23 cellular contexts compared by ENCODE assay signal in the genomic region with DNA sequence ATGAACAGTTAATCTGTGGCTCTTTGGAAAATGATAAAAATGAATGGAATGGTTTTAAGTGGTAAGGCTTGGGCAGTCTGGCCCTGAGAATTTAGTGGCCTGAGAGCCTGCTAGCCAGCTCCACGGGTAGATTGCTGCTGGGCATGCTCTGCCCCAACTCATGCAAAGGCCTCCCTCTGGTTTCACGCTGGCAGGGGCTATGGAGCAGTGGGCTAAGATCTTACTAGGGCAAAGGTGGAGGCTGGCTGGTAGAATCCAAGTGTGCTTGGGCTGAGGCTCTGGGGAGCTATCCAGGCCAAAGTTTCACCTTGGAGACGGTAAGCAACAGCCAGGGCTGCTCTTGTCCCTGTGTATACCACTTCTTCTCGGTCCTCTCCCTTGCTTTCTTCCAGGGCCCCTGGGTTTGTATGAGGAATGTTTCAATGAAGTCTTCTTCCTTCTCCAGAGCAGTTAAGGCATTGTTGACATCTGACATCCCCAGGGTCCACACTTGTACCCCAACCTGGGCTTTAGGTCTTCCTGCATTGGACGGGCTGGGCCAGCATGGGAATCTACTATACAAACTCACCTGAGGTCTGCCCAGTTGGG. TPM values are rescaled to one million over a fixed set of nuclear protein-coding genes. Genes with fewer than 3 reads are reported as not detected.
DNase-seq lines count a peak whose midpoint lies in the region; ATAC-seq, FAIRE-seq and TF ChIP-seq lines count a peak whose summit lies in the region.
"Had no signal": no experiment of that assay in that cellular context is flagged by ENCODE, and none has a peak within 500 bp of the region (broad histone marks: within the 10 kb centered on the region; RNA-seq: fewer than 3 reads in every experiment).

No MANE protein-coding gene starts in this region.

- intact Hi-C loops in Caco-2 (cut with micrococcal nuclease; ENCODE audit: unreplicated experiment) (no loop called here), left ventricle myocardium inferior (cut with micrococcal nuclease) (no loop called here), pancreas (cut with DNase I) (no loop called here)
- intact Hi-C loops in CD4-positive, alpha-beta memory T cell (cut with micrococcal nuclease): no loop called here

- peaks cover 1% of the 10 kb centered on the region for H3K36me3 ChIP-seq in Caco-2 (ENCODE audit: control insufficient read depth, insufficient read depth, low read length)
- H3K36me3 ChIP-seq in adipocyte (ENCODE audit: control insufficient read depth, insufficient read depth, low read length, severe bottlenecking): peaks cover 44% of the 10 kb centered on the region
- H3K36me3 ChIP-seq in left ventricle myocardium inferior: peaks cover 49% of the 10 kb centered on the region
- H3K36me3 ChIP-seq in pancreas: peaks cover 0 to 20% (median 5%) of the 10 kb centered on the region in 3 donors
- H3K36me3 ChIP-seq in CD4-positive, alpha-beta memory T cell (ENCODE audit: insufficient read depth, low read length): peaks cover 29% of the 10 kb centered on the region

- POLR2A ChIA-PET in Caco-2 (lab: Charles Lee): no interaction called here
- POLR2A ChIA-PET in CD4-positive, alpha-beta memory T cell (lab: Charles Lee; ENCODE audit: partially characterized antibody): no interaction called here

- H3K27ac ChIP-seq in left ventricle myocardium inferior (replicated peaks): peak overlapping the region; percentile 65
- H3K27ac ChIP-seq in pancreas: no peak overlapping the region
- H3K27ac ChIP-seq in CD4-positive, alpha-beta memory T cell (ENCODE audit: low read depth, low read length): no peak overlapping the region
- H3K27ac ChIP-seq: esophagus squamous epithelium, right lobe of liver, SK-N-MC had no signal

- FAIRE-seq in pancreas (lab: Jason Lieb, UNC): no peak

- no peaks in the 10 kb centered on the region for H3K4me1 ChIP-seq in Caco-2
- H3K4me1 ChIP-seq in adipocyte (ENCODE audit: control insufficient read depth, insufficient read depth, low read length): peaks cover 31% of the 10 kb centered on the region
- peaks cover 66% of the 10 kb centered on the region for H3K4me1 ChIP-seq in left ventricle myocardium inferior
- peaks cover 0 to 12% (median 9%) of the 10 kb centered on the region in 3 donors for H3K4me1 ChIP-seq in pancreas
- H3K4me1 ChIP-seq in CD4-positive, alpha-beta memory T cell (ENCODE audit: insufficient read depth, low read length): peaks cover 14% of the 10 kb centered on the region
- H3K4me1 ChIP-seq: HAP-1 had no signal

- no peak overlapping the region for H3K9ac ChIP-seq in adipocyte (ENCODE audit: low read length)

- no peak overlapping the region for H3K4me3 Mint-ChIP-seq in Caco-2 (ENCODE audit: unreplicated experiment)
- no peak overlapping the region for H3K4me3 Mint-ChIP-seq in CD4-positive, alpha-beta memory T cell
- H3K4me3 Mint-ChIP-seq: activated CD4-positive, alpha-beta memory T cell treated with anti-CD3 and anti-CD28 coated beads for 36 hours; stimulated activated naive B cell treated with anti-CD40 and anti-IgM and Interleukin-4, amounts not matched to agents 10 μg/mL and 1 μg/mL and 100 μg/mL, for 72 hours; WTC11 had no signal

- H3K9me3 ChIP-seq in Caco-2 (no peaks in the 10 kb centered on the region), adipocyte (ENCODE audit: control insufficient read depth, low read length) (no peaks in the 10 kb centered on the region), left ventricle myocardium inferior (replicated peaks) (no peaks in the 10 kb centered on the region), pancreas (no peaks in the 10 kb centered on the region)
- no peaks in the 10 kb centered on the region for H3K9me3 ChIP-seq in CD4-positive, alpha-beta memory T cell (ENCODE audit: control insufficient read depth in 1 of 2, low read length in 2 of 2)
- H3K9me3 ChIP-seq: esophagus squamous epithelium, HAP-1, right lobe of liver had no signal

- no peak for DNase-seq in Caco-2
- DNase-seq in adipocyte (ENCODE audit: low read depth): peak; percentile 27
- no peak for DNase-seq in left ventricle myocardium inferior
- DNase-seq in pancreas: no peak
- DNase-seq in CD4-positive, alpha-beta memory T cell: no peak
- DNase-seq in middle frontal gyrus (ENCODE audit: extremely low spot score, low spot score): no peak
- no peak for DNase-seq in germinal center (ENCODE audit: low spot score)
- DNase-seq: activated CD4-positive, alpha-beta memory T cell treated with anti-CD3 and anti-CD28 coated beads for 36 hours; activated naive CD4-positive, alpha-beta T cell; activated T-cell treated with anti-CD3 and anti-CD28 coated beads for 4 hours; DMS79 treated with DMSO at 0.1 percent for 48 hours; effector memory CD4-positive, alpha-beta T cell; esophagus squamous epithelium; glutamatergic neuron; NCI-H1105; NCI-H2081 treated with DMSO at 0.1 percent for 48 hours; right lobe of liver; stimulated activated naive B cell treated with anti-CD40 and anti-IgM and Interleukin-4, amounts not matched to agents 10 μg/mL and 1 μg/mL and 100 μg/mL, for 72 hours had no signal

- no peak for TF ChIP-seq CTCF in Caco-2 (IDR thresholded peaks at IDR 0.05; ENCODE audit: insufficient read depth in 1 of 2, low read depth in 1 of 2, low read length in 1 of 2, severe bottlenecking in 1 of 2, unreplicated experiment in 1 of 2)
- no peak for TF ChIP-seq CTCF in left ventricle myocardium inferior (IDR thresholded peaks at IDR 0.05; ENCODE audit: borderline replicate concordance)
- TF ChIP-seq CTCF in pancreas (IDR thresholded peaks at IDR 0.05): no peak

- WGBS in pancreas, 2 donors: 71 to 75% methylated on average over 5 of the region's 5 CpGs

- CTCF ChIA-PET in Caco-2 (lab: Charles Lee): interaction anchor here (3.0 kb wide), 1 partner anchor 52 kb away, joined by 7 read pairs; no protein-coding TSS in a partner anchor
- CTCF ChIA-PET in CD4-positive, alpha-beta memory T cell (lab: Charles Lee; ENCODE audit: partially characterized antibody): no interaction called here

- H3K9me3 Mint-ChIP-seq in Caco-2 (ENCODE audit: unreplicated experiment): no peaks in the 10 kb centered on the region
- peaks cover 0 to 3% (median 0%) of the 10 kb centered on the region in 8 donors for H3K9me3 Mint-ChIP-seq in CD4-positive, alpha-beta memory T cell
- H3K9me3 Mint-ChIP-seq: activated CD4-positive, alpha-beta memory T cell treated with anti-CD3 and anti-CD28 coated beads for 36 hours; WTC11 had no signal

- TSS peak; percentile 6 for BruUV-seq in Caco-2 (replicated peaks; lab: Mats Ljungman, UMichigan)

- H3K4me3 ChIP-seq in Caco-2 (ENCODE audit: low read depth, low read length): no peak overlapping the region
- H3K4me3 ChIP-seq in adipocyte (ENCODE audit: low read length): no peak overlapping the region
- H3K4me3 ChIP-seq in left ventricle myocardium inferior: peak overlapping the region; percentile 4
- H3K4me3 ChIP-seq in pancreas: no peak overlapping the region
- no peak overlapping the region for H3K4me3 ChIP-seq in CD4-positive, alpha-beta memory T cell (ENCODE audit: low read length in 2 of 2)
- H3K4me3 ChIP-seq: esophagus squamous epithelium, HAP-1, right lobe of liver, SK-N-MC had no signal

- H3K4me1 Mint-ChIP-seq in Caco-2 (ENCODE audit: low read depth, unreplicated experiment): peaks cover 7% of the 10 kb centered on the region
- H3K4me1 Mint-ChIP-seq in CD4-positive, alpha-beta memory T cell: peaks cover 33 to 70% (median 54%) of the 10 kb centered on the region in 4 donors

- no peaks in the 10 kb centered on the region for H3K27me3 Mint-ChIP-seq in Caco-2 (ENCODE audit: insufficient read depth, unreplicated experiment)
- H3K27me3 Mint-ChIP-seq in CD4-positive, alpha-beta memory T cell: no peaks in the 10 kb centered on the region
- H3K27me3 Mint-ChIP-seq: activated CD4-positive, alpha-beta memory T cell treated with anti-CD3 and anti-CD28 coated beads for 36 hours; stimulated activated naive B cell treated with anti-CD40 and anti-IgM and Interleukin-4, amounts not matched to agents 10 μg/mL and 1 μg/mL and 100 μg/mL, for 72 hours had no signal

- H3K27ac Mint-ChIP-seq in Caco-2 (ENCODE audit: unreplicated experiment): no peak overlapping the region
- H3K27ac Mint-ChIP-seq in CD4-positive, alpha-beta memory T cell: peak overlapping the region in 3 of 7 donors; percentile 24 to 57 (median 46)
- H3K27ac Mint-ChIP-seq: activated CD4-positive, alpha-beta memory T cell treated with anti-CD3 and anti-CD28 coated beads for 36 hours had no signal

- ATAC-seq in pancreas: peak in 3 of 4 donors; percentile 11 to 23 (median 14)
- ATAC-seq: Panc1; right lobe of liver; stimulated activated naive B cell treated with anti-CD40 and anti-IgM and Interleukin-4, amounts not matched to agents 10 μg/mL and 1 μg/mL and 100 μg/mL, for 72 hours; WTC11 had no signal

- peaks cover 67% of the 10 kb centered on the region for H3K36me3 Mint-ChIP-seq in Caco-2 (ENCODE audit: insufficient read depth, unreplicated experiment)
- H3K36me3 Mint-ChIP-seq in CD4-positive, alpha-beta memory T cell: peaks cover 45 to 51% of the 10 kb centered on the region in 2 donors

- no peaks in the 10 kb centered on the region for H3K27me3 ChIP-seq in Caco-2 (replicated peaks; ENCODE audit: control insufficient read depth, insufficient read depth, low read length)
- no peaks in the 10 kb centered on the region for H3K27me3 ChIP-seq in adipocyte (replicated peaks; ENCODE audit: control insufficient read depth, insufficient read depth, low read length)
- H3K27me3 ChIP-seq in left ventricle myocardium inferior (ENCODE audit: low read depth): no peaks in the 10 kb centered on the region
- no peaks in the 10 kb centered on the region for H3K27me3 ChIP-seq in pancreas
- H3K27me3 ChIP-seq in CD4-positive, alpha-beta memory T cell (ENCODE audit: insufficient read depth, low read length): no peaks in the 10 kb centered on the region
- H3K27me3 ChIP-seq: esophagus squamous epithelium, right lobe of liver had no signal

RNA-seq across cellular contexts. Expression of gene UBE2L3, which starts 27.4 kb away (rescaled TPM):
- total RNA-seq in Caco-2 (2022) (63.4 and 66.7 TPM in 2 replicates), left ventricle myocardium inferior (54.5 TPM), pancreas (10 to 100 TPM; 10.9 to 23.5 (median 14.8) TPM)
- 10 to 100 TPM; 22.6 to 24.5 TPM for polyA plus RNA-seq in pancreas
- 10 to 100 TPM; 39.2 to 39.3 TPM for total RNA-seq in CD4-positive, alpha-beta memory T cell
- 100 to 1,000 TPM; 104 to 116 TPM for polyA plus RNA-seq in CD4-positive, alpha-beta memory T cell

RNA-seq across cellular contexts. Expression of gene YDJC, which starts 34.9 kb away (rescaled TPM):
- total RNA-seq in Caco-2 (2022): 55.9 and 60.0 TPM in 2 replicates
- total RNA-seq in left ventricle myocardium inferior: 4.5 TPM
- total RNA-seq in pancreas: 10 to 100 TPM; 11.2 to 22.5 (median 13.6) TPM
- 10 to 100 TPM; 23.8 to 25.1 TPM for polyA plus RNA-seq in pancreas
- total RNA-seq in CD4-positive, alpha-beta memory T cell: 10 to 100 TPM; 45.7 to 46.0 TPM
- polyA plus RNA-seq in CD4-positive, alpha-beta memory T cell: 10 to 100 TPM; 47.5 to 52.8 TPM

RNA-seq across cellular contexts. Expression of gene CCDC116, which starts 37.6 kb away (rescaled TPM):
- not detected in 2 replicates for total RNA-seq in Caco-2 (2022)
- total RNA-seq in left ventricle myocardium inferior: 0.11 TPM
- total RNA-seq in pancreas: under 1 TPM in 5 of 6 donors, not detected in 1; 0.12 to 0.34 (median 0.19) TPM
- polyA plus RNA-seq in pancreas: 1 to 10 TPM; 1.2 to 1.3 TPM
- total RNA-seq in CD4-positive, alpha-beta memory T cell: under 1 TPM; 0.19 to 0.29 TPM
- polyA plus RNA-seq in CD4-positive, alpha-beta memory T cell: not detected
- total RNA-seq: NCI-H460, right lobe of liver had no signal

RNA-seq across cellular contexts. Expression of gene RIMBP3C, which starts 43.7 kb away (rescaled TPM):
- total RNA-seq in Caco-2 (2022) (0.12 and 0.39 TPM in 2 replicates), left ventricle myocardium inferior (0.08 TPM), pancreas (under 1 TPM in 5 of 6 donors, not detected in 1; 0.09 to 0.47 (median 0.19) TPM)
- under 1 TPM in 1 of 2 donors, not detected in 1; 0.12 TPM for polyA plus RNA-seq in pancreas
- 1 to 10 TPM; 4.5 to 4.9 TPM for total RNA-seq in CD4-positive, alpha-beta memory T cell
- under 1 TPM in 1 of 2 donors, not detected in 1; 0.49 TPM for polyA plus RNA-seq in CD4-positive, alpha-beta memory T cell
- total RNA-seq: esophagus squamous epithelium had no signal

RNA-seq across cellular contexts. Expression of gene SDF2L1, which starts 47.1 kb away (rescaled TPM):
- 48.5 and 49.6 TPM in 2 replicates for total RNA-seq in Caco-2 (2022)
- 18.3 TPM for total RNA-seq in left ventricle myocardium inferior
- total RNA-seq in pancreas: 10 to 100 TPM; 24.0 to 49.2 (median 33.4) TPM
- polyA plus RNA-seq in pancreas: 10 to 100 TPM; 33.1 to 47.7 TPM
- 10 to 100 TPM; 39.6 to 44.3 TPM for total RNA-seq in CD4-positive, alpha-beta memory T cell
- 10 to 100 TPM; 78.0 to 99.1 TPM for polyA plus RNA-seq in CD4-positive, alpha-beta memory T cell
